Comparison of ENCODE assay signal across 8 cellular contexts in genomic region chr1:42657981-42658879, GRCh38. TPM values are rescaled to one million over a fixed set of nuclear protein-coding genes. Genes with fewer than 3 reads are reported as not detected.
A peak's percentile ranks its signal among the peaks of the same experiment; 100 is the strongest.
DNase-seq lines count a peak whose midpoint lies in the region; ATAC-seq and TF ChIP-seq lines count a peak whose summit lies in the region.

Gene PPIH, plus strand, starts transcription at chr1:42658423. Its CDS starts 24 bp downstream, at chr1:42658447.

- TF ChIP-seq CTCF in lower lobe of right lung (IDR thresholded peaks at IDR 0.05): peak; percentile 40

- H3K4me1 ChIP-seq in lower lobe of right lung: peaks cover 17% of the 10 kb centered on the region

- H3K36me3 ChIP-seq in lower lobe of right lung: peaks cover 33% of the 10 kb centered on the region

- H3K27ac ChIP-seq in lower lobe of right lung: peak within 1 kb of the TSS; percentile 84

- intact Hi-C loops in lower lobe of right lung (cut with DNase I): no loop called here

- ATAC-seq in GM19463 (IDR thresholded peaks at IDR 0.05; ENCODE audit: unreplicated experiment) (peak; percentile 99), lower lobe of right lung (peak; percentile 100)

- DNase-seq in CMK (ENCODE audit: low read depth): peak; percentile 91
- DNase-seq in HS-27A (ENCODE audit: low read depth): peak; percentile 86
- peak; percentile 66 for DNase-seq in NK-92 (lab: John Stamatoyannopoulos, UW; ENCODE audit: unreplicated experiment)
- peak; percentile 83 to 90 for DNase-seq in activated CD8-positive, alpha-beta memory T cell treated with anti-CD3 and anti-CD28 coated beads for 1 hour (ENCODE audit: extremely low read depth in 1 of 2, low read depth in 1 of 2)
- peak; percentile 94 for DNase-seq in effector CD4-positive, alpha-beta T cell
- DNase-seq in lower lobe of right lung: peak; percentile 98
- DNase-seq in stimulated activated CD4-positive, alpha-beta T cell treated with anti-CD3 and anti-CD28 coated beads, TNF-alpha, amount 100 ng/mL, for 24 hours (ENCODE audit: low read depth in 3 of 3): peak; percentile 92 to 96 (median 94)

- no peaks in the 10 kb centered on the region for H3K27me3 ChIP-seq in lower lobe of right lung (ENCODE audit: low read depth)

- peak within 1 kb of the TSS; percentile 95 for H3K4me3 ChIP-seq in lower lobe of right lung

- no peaks in the 10 kb centered on the region for H3K9me3 ChIP-seq in lower lobe of right lung

RNA-seq across cellular contexts. Expression of gene PPIH, which starts in this region (rescaled TPM):
- total RNA-seq in lower lobe of right lung: 25.1 TPM

Comparison
In these comparisons a context has a peak if more than half of its experiments do, and no peak if none do; other contexts are left out.
1. Peak in every context shown above with its lines: DNase-seq, ATAC-seq, H3K4me3 ChIP-seq and H3K27ac ChIP-seq.